ENCODE assay signal across 27 cellular contexts in the genomic region with DNA sequence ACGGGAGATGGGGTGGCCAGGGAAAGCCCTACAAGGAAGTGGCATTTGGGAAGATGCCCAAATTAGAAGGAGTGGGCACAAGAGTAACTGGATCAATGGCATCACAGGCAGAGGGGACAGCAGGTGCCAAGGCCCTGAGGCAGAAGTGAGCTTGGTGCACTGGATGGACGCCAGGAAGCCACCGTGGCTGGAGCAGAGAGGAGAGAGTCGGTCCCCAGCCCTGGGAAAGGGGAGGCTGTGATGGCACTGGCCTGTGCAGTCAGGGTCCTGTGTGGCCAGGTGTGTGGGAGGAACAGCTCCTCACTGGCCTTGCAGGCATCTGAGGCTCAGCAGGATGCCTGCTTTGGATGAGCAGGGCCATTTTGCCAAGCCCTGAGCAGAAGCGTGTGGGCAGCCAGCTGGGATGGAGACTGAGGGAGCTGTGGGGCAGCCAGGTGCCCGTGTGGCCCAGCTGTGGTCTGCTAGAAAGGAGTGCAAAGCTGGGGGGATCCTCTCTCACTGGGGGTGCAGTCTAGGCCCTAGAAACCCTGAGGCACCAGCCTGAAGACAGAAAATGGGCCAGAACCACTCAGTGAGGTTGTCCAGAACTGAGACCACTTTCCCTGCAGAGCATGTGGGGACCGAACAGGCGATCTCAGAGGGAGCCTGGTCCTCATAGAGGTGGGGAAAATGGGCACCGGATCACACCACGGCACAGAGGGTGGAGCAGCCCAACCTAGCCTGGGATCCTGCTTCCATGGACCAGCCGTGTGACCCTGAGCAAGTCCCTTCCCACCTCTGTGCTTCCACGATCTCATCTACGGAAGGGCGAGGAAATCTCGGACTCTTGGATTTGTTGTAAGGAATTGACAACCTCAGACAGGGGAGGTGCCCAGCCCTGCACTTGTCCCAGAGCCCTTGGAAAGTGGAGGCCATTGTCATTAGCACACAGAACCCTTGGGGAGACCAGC.
DNase-seq lines count a peak whose midpoint lies in the region; ATAC-seq, FAIRE-seq and TF ChIP-seq lines count a peak whose summit lies in the region.
"Had no signal": no experiment of that assay in that cellular context is flagged by ENCODE, and none has a peak within 500 bp of the region (broad histone marks: within the 10 kb centered on the region; RNA-seq: fewer than 3 reads in every experiment).

No MANE protein-coding gene starts in this region.

- no peak overlapping the region for H3K4me2 ChIP-seq in H9 (ENCODE audit: insufficient read depth, insufficient read length, low read length)
- H3K4me2 ChIP-seq in H1 (ENCODE audit: insufficient read depth in 1 of 2, low read depth in 2 of 2, low read length in 2 of 2): no peak overlapping the region
- H3K4me2 ChIP-seq: BLaER1, SK-N-SH had no signal

- no peaks in the 10 kb centered on the region for H3K9me3 ChIP-seq in H9 (ENCODE audit: control insufficient read depth, low read depth, low read length)
- H3K9me3 ChIP-seq in H1 (ENCODE audit: insufficient read depth in 2 of 2, low read depth in 1 of 2, low read length in 1 of 2): no peaks in the 10 kb centered on the region
- H3K9me3 ChIP-seq: BLaER1, left ventricle myocardium inferior, neutrophil, right lobe of liver, SK-N-SH, stomach, tibial artery had no signal

- peaks cover 4 to 10% of the 10 kb centered on the region in 2 experiments for H3K4me1 Mint-ChIP-seq in H9

- H2AK5ac ChIP-seq in H9 (ENCODE audit: insufficient read length, low read length): no peak overlapping the region
- H2AK5ac ChIP-seq in H1 (ENCODE audit: low read depth, low read length): no peak overlapping the region

- CTCF ChIA-PET in H1 (lab: Charles Lee; ENCODE audit: partially characterized antibody): interaction anchor here (0.7 to 3.1 kb wide), 5 partner anchors 9 to 49 kb away, joined by 3 to 18 read pairs (median 5); no protein-coding TSS in a partner anchor

- no peaks in the 10 kb centered on the region; a peak in 1 of 5 replicates for H3K9me3 Mint-ChIP-seq in H9
- H3K9me3 Mint-ChIP-seq: mesothelial cell of epicardium had no signal

- H3K23me2 ChIP-seq in H9 (ENCODE audit: insufficient read length, low read depth, low read length, poor library complexity, severe bottlenecking) (no peaks in the 10 kb centered on the region), H1 (ENCODE audit: low read depth, low read length) (peaks cover 2% of the 10 kb centered on the region; the same call in 1 of the 2 replicates)

- H3K27me3 ChIP-seq in H9 (ENCODE audit: insufficient read depth, low read length) (no peaks in the 10 kb centered on the region), H1 (replicated peaks in 1 of 4; ENCODE audit: control insufficient read depth in 3 of 4, extremely low read depth in 1 of 4, insufficient read depth in 3 of 4, low read length in 3 of 4) (no peaks in the 10 kb centered on the region; a peak in 1 of 7 replicates)
- H3K27me3 ChIP-seq: BLaER1, right lobe of liver had no signal

- no peak overlapping the region for H4K91ac ChIP-seq in H9 (ENCODE audit: insufficient read length, low read depth, low read length)
- no peak overlapping the region for H4K91ac ChIP-seq in H1 (replicated peaks; ENCODE audit: insufficient read length, low read length)

- no peak overlapping the region for H3K18ac ChIP-seq in H9 (ENCODE audit: insufficient read length, low read depth, low read length)
- H3K18ac ChIP-seq in H1 (ENCODE audit: extremely low read depth, low read length): no peak overlapping the region

- H2AFZ ChIP-seq in H9 (ENCODE audit: low read length): no peak overlapping the region
- no peak overlapping the region for H2AFZ ChIP-seq in H1 (ENCODE audit: low read length)

- H3K27ac ChIP-seq in H9 (ENCODE audit: insufficient read length, low read depth, low read length): no peak overlapping the region
- no peak overlapping the region; the same call in 1 of the 2 replicates for H3K27ac ChIP-seq in H1 (ENCODE audit: low read depth, low read length)
- H3K27ac ChIP-seq: BLaER1, left ventricle myocardium inferior, neutrophil, right lobe of liver, stomach, tibial artery had no signal

- no peak overlapping the region for H3K4me3 ChIP-seq in H1 (ENCODE audit: extremely low read depth in 1 of 4, insufficient read depth in 2 of 4, low read depth in 3 of 4, low read length in 4 of 4)
- H3K4me3 ChIP-seq: BLaER1, left ventricle myocardium inferior, right lobe of liver, stomach, tibial artery had no signal

- H2BK15ac ChIP-seq in H9 (ENCODE audit: low read depth, low read length) (no peak overlapping the region; the same call in 1 of the 2 replicates), H1 (ENCODE audit: low read length) (0 out of 2 replicates have a peak overlapping the region, but pooled peaks have one; percentile 46)

- H3K14ac ChIP-seq in H9 (ENCODE audit: insufficient read depth, low read length) (no peak overlapping the region; the same call in 1 of the 2 replicates), H1 (ENCODE audit: insufficient read length) (no peak overlapping the region)

- TF ChIP-seq POLR2A in H1 (IDR thresholded peaks at IDR 0.05; ENCODE audit: control extremely low read depth in 1 of 2, low read depth in 2 of 2, low read length in 2 of 2): no peak

- H3K79me1 ChIP-seq in H9 (ENCODE audit: insufficient read depth, low read depth, low read length, poor library complexity, severe bottlenecking) (no peaks in the 10 kb centered on the region), H1 (ENCODE audit: low read depth, low read length) (no peaks in the 10 kb centered on the region)

- no peak overlapping the region for H4K8ac ChIP-seq in H9 (replicated peaks; ENCODE audit: insufficient read length, low read depth, low read length)
- peak overlapping the region; percentile 71 for H4K8ac ChIP-seq in H1 (ENCODE audit: extremely low read depth, insufficient read depth, low read length)

- H3K79me2 ChIP-seq in H9 (ENCODE audit: insufficient read depth, low read length) (no peaks in the 10 kb centered on the region), H1 (ENCODE audit: control insufficient read depth in 1 of 2, insufficient read depth in 2 of 2, low read length in 2 of 2) (no peaks in the 10 kb centered on the region)

- H3K27me3 Mint-ChIP-seq in H9 (ENCODE audit: low read depth): peaks cover 26% of the 10 kb centered on the region

- H3K36me3 ChIP-seq in H1 (ENCODE audit: control insufficient read depth in 2 of 4, insufficient read depth in 4 of 4, low read length in 3 of 4): no peaks in the 10 kb centered on the region
- H3K36me3 ChIP-seq: BLaER1, left ventricle myocardium inferior, neutrophil, right lobe of liver, stomach, tibial artery had no signal

- no peak for TF ChIP-seq RAD21 in H1 (IDR thresholded peaks at IDR 0.05 in 1 of 2, conservative IDR thresholded peaks at IDR 0.05 in 1 of 2; ENCODE audit: low read depth in 2 of 2, low read length in 2 of 2)

- no CpG with 5 or more reads among the region's 15 CpGs for WGBS in H9 (ENCODE audit: extremely low coverage, insufficient read length, low lambda C conversion rate)
- WGBS in H1 (ENCODE audit: extremely low coverage in 1 of 2, insufficient coverage in 1 of 2, insufficient read length in 1 of 2, insufficient replicate concordance in 2 of 2, low coverage in 1 of 2, low lambda C conversion rate in 2 of 2, missing lambda C conversion rate in 1 of 2), 2 experiments: 77% methylated on average over 15 of the region's 15 CpGs; no CpG with 5 or more reads in 1 of the 2 experiments

- H3K27ac Mint-ChIP-seq in H9: peak overlapping the region in 1 of 3 experiments; percentile 9; a peak in 1 of 7 replicates
- H3K27ac Mint-ChIP-seq: activated CD8-positive, alpha-beta T cell treated with anti-CD3 and anti-CD28 coated beads, Interleukin-2, amount 10 ng/mL, durations not matched to agents 7 days and 5 days; mesothelial cell of epicardium; progenitor cell of endocrine pancreas had no signal

- no peak overlapping the region for H2BK20ac ChIP-seq in H9 (ENCODE audit: low read depth, low read length, poor library complexity, severe bottlenecking)
- no peak overlapping the region for H2BK20ac ChIP-seq in H1 (ENCODE audit: low read length)

- H3K9ac ChIP-seq in H9 (ENCODE audit: extremely low read depth, insufficient read length, low read length) (no peak overlapping the region), H1 (replicated peaks in 1 of 4; ENCODE audit: extremely low read depth in 1 of 4, low read depth in 3 of 4, low read length in 3 of 4) (no peak overlapping the region)
- H3K9ac ChIP-seq: BLaER1, SK-N-SH had no signal

- H3K4me1 ChIP-seq in H9 (ENCODE audit: insufficient read depth, low read length) (no peaks in the 10 kb centered on the region), H1 (replicated peaks in 1 of 4; ENCODE audit: control insufficient read depth in 3 of 4, insufficient read depth in 4 of 4, low read length in 3 of 4) (peaks cover 0 to 5% (median 0%) of the 10 kb centered on the region in 4 experiments; a peak in 2 of 7 replicates)
- H3K4me1 ChIP-seq: BLaER1, right lobe of liver had no signal

- H3K23ac ChIP-seq in H9 (ENCODE audit: insufficient read length, low read depth, low read length): no peak overlapping the region
- no peak overlapping the region for H3K23ac ChIP-seq in H1 (ENCODE audit: insufficient read length)

- H3T11ph ChIP-seq in H9 (ENCODE audit: low read length): no peak overlapping the region

- no peak overlapping the region for H4K5ac ChIP-seq in H9 (ENCODE audit: insufficient read length, low read depth, low read length)
- H4K5ac ChIP-seq in H1 (ENCODE audit: insufficient read length, low read depth, low read length): no peak overlapping the region

- H4K20me1 ChIP-seq in H9 (ENCODE audit: control insufficient read depth, insufficient read depth, insufficient read length): no peaks in the 10 kb centered on the region
- H4K20me1 ChIP-seq in H1 (replicated peaks in 1 of 2; ENCODE audit: control insufficient read depth in 1 of 2, insufficient read depth in 2 of 2, low read length in 2 of 2): no peaks in the 10 kb centered on the region
- H4K20me1 ChIP-seq: BLaER1 had no signal

- no peak for TF ChIP-seq EP300 in H1 (IDR thresholded peaks at IDR 0.05; ENCODE audit: borderline replicate concordance in 1 of 2, low read depth in 2 of 2, low read length in 2 of 2)

- peak; percentile 30 for DNase-seq in D341Med (ENCODE audit: low spot score)
- DNase-seq in H9: peak; percentile 17
- no peak for DNase-seq in H1 (ENCODE audit: low read depth in 1 of 2, low spot score in 2 of 2)
- peak; percentile 12 for DNase-seq in omental fat pad (ENCODE audit: low spot score)
- no peak for DNase-seq in T-helper 9 cell
- DNase-seq: activated CD8-positive, alpha-beta T cell treated with anti-CD3 and anti-CD28 coated beads, Interleukin-2, amount 10 ng/mL, durations not matched to agents 7 days and 5 days; central memory CD4-positive, alpha-beta T cell; left ventricle myocardium inferior; NCI-H187 treated with DMSO at 0.1 percent for 48 hours; NCI-H2171 treated with DMSO at 0.1 percent for 48 hours; NCI-H510A; SK-N-SH; stimulated activated CD4-positive, alpha-beta T cell treated with anti-CD3 and anti-CD28 coated beads, Interleukin-12 subunit alpha, Interleukin-12 subunit beta, amount 100 ng/mL, for 4 hours; stimulated activated CD4-positive, alpha-beta T cell treated with anti-CD3 and anti-CD28 coated beads, Interleukin-4, amount 100 ng/mL, for 1 hour; stomach had no signal

- H2BK5ac ChIP-seq in H9 (ENCODE audit: insufficient read length, low read length) (no peak overlapping the region), H1 (ENCODE audit: low read depth, low read length) (no peak overlapping the region)

- TF ChIP-seq CTCF in H9 (conservative IDR thresholded peaks at IDR 0.05): no peak
- TF ChIP-seq CTCF in H1 (IDR thresholded peaks at IDR 0.05; ENCODE audit: control extremely low read depth in 1 of 3, insufficient read depth in 1 of 3, low read depth in 1 of 3, low read length in 3 of 3): no peak
- no peak for TF ChIP-seq CTCF in omental fat pad (IDR thresholded peaks at IDR 0.05)

- H3K4ac ChIP-seq in H9 (ENCODE audit: low read depth, low read length): no peak overlapping the region
- H3K4ac ChIP-seq in H1 (replicated peaks; ENCODE audit: insufficient read length, low read depth, low read length): no peak overlapping the region

- no peaks in the 10 kb centered on the region for H3K36me3 Mint-ChIP-seq in H9 (ENCODE audit: insufficient read depth in 1 of 3, low read depth in 3 of 3)
- H3K36me3 Mint-ChIP-seq: mesothelial cell of epicardium had no signal

- H3K56ac ChIP-seq in H9 (ENCODE audit: insufficient read length, low read depth, low read length): no peak overlapping the region
- no peak overlapping the region for H3K56ac ChIP-seq in H1 (replicated peaks; ENCODE audit: insufficient read length, low read depth, low read length)

- ATAC-seq in omental fat pad (ENCODE audit: low FRiP score) (no peak), GM19328 (IDR thresholded peaks at IDR 0.05; ENCODE audit: unreplicated experiment) (no peak), GM18909 (IDR thresholded peaks at IDR 0.05; ENCODE audit: poor library complexity, unreplicated experiment) (no peak)
- ATAC-seq: activated CD8-positive, alpha-beta T cell treated with anti-CD3 and anti-CD28 coated beads, Interleukin-2, amount 10 ng/mL, durations not matched to agents 7 days and 5 days; HCT116; right lobe of liver; Right ventricle myocardium inferior had no signal

- H2BK12ac ChIP-seq in H9 (ENCODE audit: insufficient read length, low read depth, low read length) (no peak overlapping the region), H1 (ENCODE audit: low read depth, low read length) (peak overlapping the region; percentile 60; the same call in 1 of the 2 replicates)

- POLR2A ChIA-PET in H1 (lab: Charles Lee; ENCODE audit: partially characterized antibody): interaction anchor here (1.2 kb wide), 1 partner anchor 10 kb away, joined by 3 read pairs; no protein-coding TSS in a partner anchor

- no peak for FAIRE-seq in H1 (lab: Jason Lieb, UNC)
- FAIRE-seq: GM12892, TTC549 had no signal

- H2BK120ac ChIP-seq in H9 (ENCODE audit: low read depth, low read length, poor library complexity, severe bottlenecking) (no peak overlapping the region), H1 (replicated peaks; ENCODE audit: low read depth, low read length) (no peak overlapping the region)

- H3K4me3 Mint-ChIP-seq in H9: no peak overlapping the region
- H3K4me3 Mint-ChIP-seq: activated CD8-positive, alpha-beta T cell treated with anti-CD3 and anti-CD28 coated beads, Interleukin-2, amount 10 ng/mL, durations not matched to agents 7 days and 5 days; mesothelial cell of epicardium had no signal

Comparison
In these comparisons a context has a peak if more than half of its experiments do, and no peak if none do; other contexts are left out.
1. DNase-seq: peak in D341Med (single experiment), H9 (single experiment) and omental fat pad (single experiment); none in H1 (0 of 2) and T-helper 9 cell (single experiment).